15 cellular contexts compared by ENCODE assay signal in the genomic region with DNA sequence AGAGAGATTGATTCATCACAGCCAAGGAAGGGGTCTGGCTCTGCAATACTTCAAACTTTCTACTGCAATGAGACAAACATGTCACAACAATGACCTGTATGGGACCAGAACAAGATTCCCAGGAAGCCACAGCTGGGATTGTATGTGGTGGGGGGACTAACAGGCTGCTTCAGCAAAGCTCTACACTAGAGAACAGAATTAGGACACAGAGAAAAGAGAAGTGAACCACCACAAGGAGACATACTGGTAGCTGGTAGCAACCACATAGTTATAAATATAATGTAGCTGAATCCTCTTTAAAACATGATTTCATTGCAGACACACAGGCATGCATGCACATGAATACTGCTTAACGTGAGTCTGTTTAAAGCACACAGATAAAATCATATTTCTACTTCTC.
A peak's percentile ranks its signal among the peaks of the same experiment; 100 is the strongest.
DNase-seq lines count a peak whose midpoint lies in the region; ATAC-seq, FAIRE-seq and TF ChIP-seq lines count a peak whose summit lies in the region.
"Had no signal": no experiment of that assay in that cellular context is flagged by ENCODE, and none has a peak within 500 bp of the region (broad histone marks: within the 10 kb centered on the region; RNA-seq: fewer than 3 reads in every experiment).

No MANE protein-coding gene starts in this region.

- peak; percentile 27 for DNase-seq in GM20000 (ENCODE audit: low spot score)
- DNase-seq in NAMALWA (ENCODE audit: low spot score), result peak; percentile 14
- DNase-seq in activated CD4-positive, alpha-beta T cell treated with anti-CD3 and anti-CD28 coated beads, Interleukin-2, amount 50 U/mL, for 1 hour, result no peak
- no peak for DNase-seq in D721Med (ENCODE audit: insufficient read length, low spot score)
- DNase-seq in NCI-H1417 treated with DMSO at 0.1 percent for 48 hours (lab: John Stamatoyannopoulos, UW), result no peak
- DNase-seq in NCI-H345 treated with DMSO at 0.1 percent for 48 hours (lab: John Stamatoyannopoulos, UW; ENCODE audit: unreplicated experiment), result no peak
- DNase-seq: activated CD4-positive, alpha-beta T cell treated with anti-CD3 and anti-CD28 coated beads for 48 hours; activated T-cell treated with anti-CD3 and anti-CD28 coated beads, Interleukin-2, amount 50 U/mL, for 4 hours; gastrocnemius medialis; NCI-H2081 treated with DMSO at 0.1 percent for 48 hours; retina; stimulated activated CD4-positive, alpha-beta T cell treated with anti-CD3 and anti-CD28 coated beads, Interleukin-1b, Interleukin-23, amount 100 ng/mL, for 48 hours had no signal

- TF ChIP-seq CTCF in GM20000 (IDR thresholded peaks at IDR 0.05; ENCODE audit: extremely low read depth, missing control alignments) (no peak), D721Med (IDR thresholded peaks at IDR 0.05; ENCODE audit: insufficient read depth, missing control alignments) (no peak)

- FAIRE-seq in D721Med (lab: Jason Lieb, UNC), result no peak

- ATAC-seq in GM18508 (IDR thresholded peaks at IDR 0.05; ENCODE audit: insufficient read depth, unreplicated experiment) (peak; percentile 48), HG03039 (IDR thresholded peaks at IDR 0.05; ENCODE audit: unreplicated experiment) (peak; percentile 39)
- ATAC-seq: activated T-cell treated with anti-CD3 and anti-CD28 coated beads, Interleukin-2, amount 50 U/mL, for 4 hours; gastrocnemius medialis; HCT116 had no signal

Comparison
In these comparisons a context has a peak if more than half of its experiments do, and no peak if none do; other contexts are left out.
1. DNase-seq: peak in GM20000 (single experiment) and NAMALWA (single experiment); none in activated CD4-positive, alpha-beta T cell treated with anti-CD3 and anti-CD28 coated beads, Interleukin-2, amount 50 U/mL, for 1 hour (single experiment), D721Med (single experiment), NCI-H1417 treated with DMSO at 0.1 percent for 48 hours (single experiment) and NCI-H345 treated with DMSO at 0.1 percent for 48 hours (single experiment).